Comparison of ENCODE assay signal across 9 cellular contexts in genomic region chr10:29470355-29470705, GRCh38.
DNase-seq lines count a peak whose midpoint lies in the region; ATAC-seq and TF ChIP-seq lines count a peak whose summit lies in the region.
"Had no signal": no experiment of that assay in that cellular context is flagged by ENCODE, and none has a peak within 500 bp of the region (broad histone marks: within the 10 kb centered on the region; RNA-seq: fewer than 3 reads in every experiment).

No MANE protein-coding gene starts in this region.

- no peaks in the 10 kb centered on the region for H3K9me2 ChIP-seq in DOHH2 (replicated peaks; ENCODE audit: control insufficient read depth, low read length)

- H3K4me3 ChIP-seq in DOHH2 (ENCODE audit: low read length) (no peak overlapping the region), LNCaP clone FGC (ENCODE audit: low read depth, low read length) (no peak overlapping the region), MG63 (no peak overlapping the region)
- H3K4me3 ChIP-seq: dorsolateral prefrontal cortex had no signal

- H3K27ac Mint-ChIP-seq in endothelial cell (ENCODE audit: unreplicated experiment) (no peak overlapping the region), osteocyte (ENCODE audit: unreplicated experiment) (no peak overlapping the region)

- H3K27ac ChIP-seq in DOHH2 (ENCODE audit: low read depth, low read length) = no peak overlapping the region

- no peaks in the 10 kb centered on the region for H3K79me2 ChIP-seq in DOHH2 (ENCODE audit: control insufficient read depth, low read length)

- peaks cover 67% of the 10 kb centered on the region for H3K36me3 Mint-ChIP-seq in endothelial cell (ENCODE audit: low read depth, unreplicated experiment)
- peaks cover 76% of the 10 kb centered on the region for H3K36me3 Mint-ChIP-seq in osteocyte (ENCODE audit: unreplicated experiment)

- no peak overlapping the region for H3K4me2 ChIP-seq in DOHH2 (ENCODE audit: low read length)

- H4K20me1 ChIP-seq in DOHH2 (ENCODE audit: control insufficient read depth, insufficient read depth, low read depth, low read length) = no peaks in the 10 kb centered on the region

- H3F3A ChIP-seq in DOHH2 (ENCODE audit: control insufficient read depth, insufficient read depth) = no peaks in the 10 kb centered on the region; the same call in 1 of the 2 replicates

- H3K4me1 ChIP-seq in DOHH2 (ENCODE audit: control insufficient read depth, low read length) = no peaks in the 10 kb centered on the region

- peaks cover 26% of the 10 kb centered on the region for H3K4me1 Mint-ChIP-seq in endothelial cell (ENCODE audit: unreplicated experiment)
- H3K4me1 Mint-ChIP-seq in osteocyte (ENCODE audit: unreplicated experiment) = peaks cover 19% of the 10 kb centered on the region

- H3K4me3 Mint-ChIP-seq in endothelial cell (ENCODE audit: unreplicated experiment) (peak overlapping the region; percentile 74), osteocyte (ENCODE audit: unreplicated experiment) (no peak overlapping the region)

- H3K27me3 Mint-ChIP-seq in endothelial cell (ENCODE audit: unreplicated experiment) (no peaks in the 10 kb centered on the region), osteocyte (ENCODE audit: unreplicated experiment) (no peaks in the 10 kb centered on the region)

- peak; percentile 73 for TF ChIP-seq CTCF in DOHH2 (IDR thresholded peaks at IDR 0.05; ENCODE audit: low read depth, low read length, poor library complexity, severe bottlenecking)
- TF ChIP-seq CTCF in LNCaP clone FGC (IDR thresholded peaks at IDR 0.05; ENCODE audit: control insufficient read depth, extremely low read depth, insufficient read depth) = peak; percentile 43
- TF ChIP-seq CTCF in endothelial cell (IDR thresholded peaks at IDR 0.05; ENCODE audit: unreplicated experiment) = peak; percentile 71
- TF ChIP-seq CTCF in osteocyte (IDR thresholded peaks at IDR 0.05) = peak; percentile 41

- no peak for ATAC-seq in GM18502 (IDR thresholded peaks at IDR 0.05; ENCODE audit: poor library complexity, unreplicated experiment)

- H3K36me3 ChIP-seq in DOHH2 (ENCODE audit: control insufficient read depth, low read length) (no peaks in the 10 kb centered on the region), MG63 (peaks cover 4% of the 10 kb centered on the region)

- H3K9me3 ChIP-seq in DOHH2 (ENCODE audit: control insufficient read depth, insufficient read depth, low read length) (no peaks in the 10 kb centered on the region), MG63 (no peaks in the 10 kb centered on the region)

- no peaks in the 10 kb centered on the region for H3K9me3 Mint-ChIP-seq in endothelial cell (ENCODE audit: unreplicated experiment)
- H3K9me3 Mint-ChIP-seq in osteocyte (ENCODE audit: unreplicated experiment) = no peaks in the 10 kb centered on the region

- DNase-seq in LNCaP clone FGC (ENCODE audit: low read depth) (no peak), endothelial cell (ENCODE audit: low spot score) (peak; percentile 67), osteocyte (ENCODE audit: extremely low spot score, unreplicated experiment) (no peak), GM19238 (ENCODE audit: insufficient read length, low spot score) (no peak), MG63 (no peak), NCI-H1092 (lab: John Stamatoyannopoulos, UW) (no peak)
- DNase-seq: dorsolateral prefrontal cortex had no signal

- H3K27me3 ChIP-seq in DOHH2 (ENCODE audit: control insufficient read depth, low read length) (no peaks in the 10 kb centered on the region), MG63 (no peaks in the 10 kb centered on the region)
- H3K27me3 ChIP-seq: dorsolateral prefrontal cortex had no signal
